Comparison of ENCODE assay signal across 8 cellular contexts in the genomic region with DNA sequence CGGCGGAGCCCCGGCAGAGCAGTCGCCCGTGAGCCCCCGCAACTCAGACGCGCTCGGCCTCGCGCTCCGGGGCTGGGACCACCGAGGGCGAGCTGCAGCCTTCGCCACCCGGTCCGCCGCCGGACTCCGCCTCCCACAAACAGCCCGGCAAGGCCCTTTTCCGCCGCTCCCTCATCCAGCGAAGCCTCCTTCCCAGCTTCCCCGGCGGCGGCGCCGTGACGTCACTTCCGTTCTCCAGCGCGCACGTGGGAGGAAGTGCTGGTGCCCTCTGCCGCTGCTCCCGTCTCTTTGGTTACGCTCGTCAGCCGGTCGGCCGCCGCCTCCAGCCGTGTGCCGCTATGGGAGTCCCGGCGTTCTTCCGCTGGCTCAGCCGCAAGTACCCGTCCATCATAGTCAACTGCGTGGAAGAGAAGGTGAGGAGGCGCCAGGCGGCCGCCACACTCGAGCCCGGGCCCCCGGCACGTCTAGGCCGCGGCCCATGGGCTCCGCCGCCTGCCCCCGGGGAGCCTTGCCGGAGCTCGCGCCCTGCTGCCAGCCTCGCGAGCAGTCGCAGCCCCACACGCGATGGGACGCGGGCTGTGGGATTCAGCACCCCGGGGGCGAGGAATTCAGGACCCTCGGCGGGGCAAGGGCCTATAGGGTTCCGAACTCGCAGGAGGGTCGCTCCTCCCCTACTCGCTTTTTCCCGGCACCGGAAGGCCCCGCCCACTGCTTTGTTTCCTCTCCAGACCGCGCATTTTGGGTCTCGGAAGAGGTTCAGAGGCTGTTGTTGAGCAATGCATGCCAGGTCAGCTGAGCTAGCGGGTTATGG. TPM values are rescaled to one million over a fixed set of nuclear protein-coding genes. Genes with fewer than 3 reads are reported as not detected.
A peak's percentile ranks its signal among the peaks of the same experiment; 100 is the strongest.
DNase-seq lines count a peak whose midpoint lies in the region; ATAC-seq and TF ChIP-seq lines count a peak whose summit lies in the region.

A gene with protein sequence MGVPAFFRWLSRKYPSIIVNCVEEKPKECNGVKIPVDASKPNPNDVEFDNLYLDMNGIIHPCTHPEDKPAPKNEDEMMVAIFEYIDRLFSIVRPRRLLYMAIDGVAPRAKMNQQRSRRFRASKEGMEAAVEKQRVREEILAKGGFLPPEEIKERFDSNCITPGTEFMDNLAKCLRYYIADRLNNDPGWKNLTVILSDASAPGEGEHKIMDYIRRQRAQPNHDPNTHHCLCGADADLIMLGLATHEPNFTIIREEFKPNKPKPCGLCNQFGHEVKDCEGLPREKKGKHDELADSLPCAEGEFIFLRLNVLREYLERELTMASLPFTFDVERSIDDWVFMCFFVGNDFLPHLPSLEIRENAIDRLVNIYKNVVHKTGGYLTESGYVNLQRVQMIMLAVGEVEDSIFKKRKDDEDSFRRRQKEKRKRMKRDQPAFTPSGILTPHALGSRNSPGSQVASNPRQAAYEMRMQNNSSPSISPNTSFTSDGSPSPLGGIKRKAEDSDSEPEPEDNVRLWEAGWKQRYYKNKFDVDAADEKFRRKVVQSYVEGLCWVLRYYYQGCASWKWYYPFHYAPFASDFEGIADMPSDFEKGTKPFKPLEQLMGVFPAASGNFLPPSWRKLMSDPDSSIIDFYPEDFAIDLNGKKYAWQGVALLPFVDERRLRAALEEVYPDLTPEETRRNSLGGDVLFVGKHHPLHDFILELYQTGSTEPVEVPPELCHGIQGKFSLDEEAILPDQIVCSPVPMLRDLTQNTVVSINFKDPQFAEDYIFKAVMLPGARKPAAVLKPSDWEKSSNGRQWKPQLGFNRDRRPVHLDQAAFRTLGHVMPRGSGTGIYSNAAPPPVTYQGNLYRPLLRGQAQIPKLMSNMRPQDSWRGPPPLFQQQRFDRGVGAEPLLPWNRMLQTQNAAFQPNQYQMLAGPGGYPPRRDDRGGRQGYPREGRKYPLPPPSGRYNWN (plus strand): TSS at position 271 of the 811 bp plus-strand sequence. CDS start 68 bp downstream, at position 339.

- peak; percentile 98 for DNase-seq in CD1c-positive myeloid dendritic cell (ENCODE audit: extremely low spot score)
- DNase-seq in NCI-H774 (lab: John Stamatoyannopoulos, UW), result peak; percentile 93
- DNase-seq in activated CD4-positive, alpha-beta T cell treated with anti-CD3 and anti-CD28 coated beads, Interleukin-2, amount 50 U/mL, for 48 hours, result peak; percentile 96 to 97
- peak; percentile 87 to 96 for DNase-seq in dermis microvascular lymphatic vessel endothelial cell (ENCODE audit: low read depth in 2 of 2)
- DNase-seq in right lobe of liver, result peak; percentile 97
- peak; percentile 92 to 98 for DNase-seq in stimulated activated CD4-positive, alpha-beta T cell treated with anti-CD3 and anti-CD28 coated beads, Interleukin-4, amount 100 ng/mL, for 4 hours

- peak in 1 of 4 donors; percentile 16 for TF ChIP-seq CTCF in right lobe of liver (IDR thresholded peaks at IDR 0.05)

- no peaks in the 10 kb centered on the region for H3K9me3 ChIP-seq in right lobe of liver

- ATAC-seq in GM19397 (IDR thresholded peaks at IDR 0.05; ENCODE audit: unreplicated experiment) (peak; percentile 97), HG03571 (IDR thresholded peaks at IDR 0.05; ENCODE audit: unreplicated experiment) (peak; percentile 94), right lobe of liver (peak; percentile 93 to 94 (median 94))

- peak within 1 kb of the TSS; percentile 92 to 97 (median 97) for H3K27ac ChIP-seq in right lobe of liver

- intact Hi-C loops in right lobe of liver (cut with DNase I), result no loop called here

- WGBS in right lobe of liver (ENCODE audit: insufficient coverage, low coverage, low lambda C conversion rate, missing lambda C conversion rate), result 0% methylated on average over 20 of the region's 87 CpGs

- H3K4me3 ChIP-seq in right lobe of liver, result peak within 1 kb of the TSS; percentile 98 to 100 (median 98)

- TF ChIP-seq POLR2A in right lobe of liver (IDR thresholded peaks at IDR 0.05), result peak; percentile 88

- no peaks in the 10 kb centered on the region for H3K27me3 ChIP-seq in right lobe of liver

- peaks cover 0 to 2% (median 0%) of the 10 kb centered on the region in 4 donors for H3K36me3 ChIP-seq in right lobe of liver

- peaks cover 0 to 9% (median 4%) of the 10 kb centered on the region in 4 donors for H3K4me1 ChIP-seq in right lobe of liver

RNA-seq across cellular contexts. Expression of the gene that starts here (rescaled TPM):
- 69.9 and 71.1 TPM in 2 replicates for total RNA-seq in dermis microvascular lymphatic vessel endothelial cell
- total RNA-seq in right lobe of liver, result 10 to 100 TPM; 18.2 to 39.5 (median 26.7) TPM

Comparison
In these comparisons a context has a peak if more than half of its experiments do, and no peak if none do; other contexts are left out.
1. Peak in every context shown above with its lines: DNase-seq, ATAC-seq, H3K4me3 ChIP-seq and H3K27ac ChIP-seq.